In genomic region chr20:36472656-36473071, GRCh38 we compare ENCODE assay signal across 8 cellular contexts.
DNase-seq lines count a peak whose midpoint lies in the region; ATAC-seq and TF ChIP-seq lines count a peak whose summit lies in the region.
"Had no signal": no experiment of that assay in that cellular context is flagged by ENCODE, and none has a peak within 500 bp of the region (broad histone marks: within the 10 kb centered on the region; RNA-seq: fewer than 3 reads in every experiment).

No MANE protein-coding gene starts in this region.

- TF ChIP-seq RAD21 in SK-N-SH (IDR thresholded peaks at IDR 0.05; ENCODE audit: low read length) = no peak

- H3K4me3 Mint-ChIP-seq in GM23338 = no peak overlapping the region; the same call in 2 of the 3 replicates
- H3K4me3 Mint-ChIP-seq: neural crest cell had no signal

- DNase-seq in GM23338 (ENCODE audit: low spot score) = peak; percentile 83
- DNase-seq in SK-N-SH = no peak
- DNase-seq in epithelial cell of prostate (ENCODE audit: low read depth, low spot score) = peak; percentile 26
- peak; percentile 45 to 62 (median 54) for DNase-seq in ovary
- no peak for DNase-seq in amygdala (lab: John Stamatoyannopoulos, UW)

- H3K36me3 Mint-ChIP-seq in GM23338 (ENCODE audit: low read depth) = no peaks in the 10 kb centered on the region; the same call in 2 of the 3 replicates

- CTCF ChIA-PET in SK-N-SH (lab: Yijun Ruan, JAX) = interaction anchor here (1.1 to 1.6 kb wide), 4 partner anchors 33 to 270 kb away, joined by 3 to 4 read pairs (median 4); no protein-coding TSS in a partner anchor

- H4K20me1 ChIP-seq in GM23338 (replicated peaks; ENCODE audit: insufficient read depth) (peaks cover 54% of the 10 kb centered on the region), SK-N-SH (ENCODE audit: insufficient read depth) (peaks cover 100% of the 10 kb centered on the region)

- POLR2A ChIA-PET in SK-N-SH (lab: Yijun Ruan, JAX) = no interaction called here

- H3K9ac ChIP-seq in SK-N-SH = no peak overlapping the region

- intact Hi-C loops in ovary (cut with DNase I) = no loop called here

- TF ChIP-seq EP300 in SK-N-SH (IDR thresholded peaks at IDR 0.05; ENCODE audit: borderline replicate concordance in 1 of 2, low read depth in 1 of 2, low read length in 1 of 2) = no peak
- no peak for TF ChIP-seq EP300 in ovary (IDR thresholded peaks at IDR 0.05)

- H3K36me3 ChIP-seq in GM23338 (ENCODE audit: insufficient read depth) = no peaks in the 10 kb centered on the region; the same call in 1 of the 2 replicates
- peaks cover 5 to 11% of the 10 kb centered on the region in 2 experiments for H3K36me3 ChIP-seq in SK-N-SH (replicated peaks in 1 of 2; ENCODE audit: control insufficient read depth in 1 of 2, insufficient read depth in 2 of 2, low read length in 1 of 2)
- H3K36me3 ChIP-seq in ovary = no peaks in the 10 kb centered on the region

- H3K4me2 ChIP-seq in GM23338 = peak overlapping the region; percentile 55
- H3K4me2 ChIP-seq in SK-N-SH = peak overlapping the region; percentile 61; the same call in 1 of the 2 replicates

- peaks cover 8% of the 10 kb centered on the region for H3K27me3 Mint-ChIP-seq in GM23338 (ENCODE audit: insufficient read depth, low read depth, poor library complexity)

- H3K9me3 Mint-ChIP-seq in GM23338 = no peaks in the 10 kb centered on the region
- H3K9me3 Mint-ChIP-seq: neural crest cell had no signal

- H3K4me1 Mint-ChIP-seq in GM23338 = peaks cover 39% of the 10 kb centered on the region

- H2AFZ ChIP-seq in GM23338 (no peak overlapping the region), SK-N-SH (ENCODE audit: low read depth) (no peak overlapping the region)

- H3K79me2 ChIP-seq in GM23338 (replicated peaks; ENCODE audit: insufficient read depth) = peaks cover 84% of the 10 kb centered on the region
- H3K79me2 ChIP-seq in SK-N-SH (ENCODE audit: insufficient read depth) = peaks cover 100% of the 10 kb centered on the region

- peak overlapping the region; percentile 69; the same call in 1 of the 2 replicates for H3K27ac ChIP-seq in GM23338 (ENCODE audit: low read depth)
- peak overlapping the region in 1 of 2 experiments; percentile 46; a peak in 3 of 4 replicates for H3K27ac ChIP-seq in SK-N-SH (ENCODE audit: low read depth in 2 of 2, low read length in 1 of 2)
- peak overlapping the region; percentile 65 for H3K27ac ChIP-seq in epithelial cell of prostate
- H3K27ac ChIP-seq in ovary = peak overlapping the region; percentile 61 to 66

- H3K27me3 ChIP-seq in GM23338 (ENCODE audit: insufficient read depth) = no peaks in the 10 kb centered on the region
- no peaks in the 10 kb centered on the region for H3K27me3 ChIP-seq in SK-N-SH (ENCODE audit: insufficient read depth)
- H3K27me3 ChIP-seq in ovary = no peaks in the 10 kb centered on the region

- H3K4me1 ChIP-seq in GM23338 (ENCODE audit: insufficient read depth) (peaks cover 23% of the 10 kb centered on the region), SK-N-SH (ENCODE audit: control insufficient read depth in 1 of 2, insufficient read depth in 2 of 2, low read depth in 1 of 2, low read length in 1 of 2) (peaks cover 39 to 46% of the 10 kb centered on the region in 2 experiments), ovary (ENCODE audit: insufficient read depth) (peaks cover 30% of the 10 kb centered on the region)

- H3K4me3 ChIP-seq in GM23338 (peak overlapping the region; percentile 26; the same call in 1 of the 2 replicates), SK-N-SH (ENCODE audit: low read depth in 2 of 2, low read length in 1 of 2) (no peak overlapping the region), ovary (peak overlapping the region; percentile 30)

- no peaks in the 10 kb centered on the region for H3K9me2 ChIP-seq in GM23338 (ENCODE audit: insufficient read depth)
- no peaks in the 10 kb centered on the region for H3K9me2 ChIP-seq in SK-N-SH

- peak overlapping the region; percentile 73 for H3K27ac Mint-ChIP-seq in GM23338

- H3K9me3 ChIP-seq in SK-N-SH = no peaks in the 10 kb centered on the region
- no peaks in the 10 kb centered on the region for H3K9me3 ChIP-seq in ovary

- no peak for TF ChIP-seq POLR2A in ovary (IDR thresholded peaks at IDR 0.05)

- TF ChIP-seq CTCF in GM23338 (conservative IDR thresholded peaks at IDR 0.05; ENCODE audit: low read depth in 2 of 2) (no peak), SK-N-SH (IDR thresholded peaks at IDR 0.05) (no peak), ovary (IDR thresholded peaks at IDR 0.05) (no peak)

- 79% methylated on average over 1 of the region's 5 CpGs for WGBS in SK-N-SH (ENCODE audit: low lambda C conversion rate)
- WGBS in ovary, 3 donors = 13 to 22% (median 20%) methylated on average over 4 to 5 of the region's 5 CpGs

- peak; percentile 99 for ATAC-seq in GM23338
- no peak for ATAC-seq in HG03378 (IDR thresholded peaks at IDR 0.05; ENCODE audit: unreplicated experiment)
- ATAC-seq in GM21367 (IDR thresholded peaks at IDR 0.05; ENCODE audit: unreplicated experiment) = no peak

- H3F3A ChIP-seq in GM23338 (replicated peaks; ENCODE audit: low read depth) (peaks cover 8% of the 10 kb centered on the region; the same call in 1 of the 2 replicates), SK-N-SH (replicated peaks; ENCODE audit: insufficient read depth) (peaks cover 20% of the 10 kb centered on the region)

TF ChIP-seq in SK-N-SH, 30 proteins besides CTCF, POLR2A, EP300 and RAD21:
- TF ChIP-seq GABPA (IDR thresholded peaks at IDR 0.05; ENCODE audit: low read depth) (no peak), RCOR1 (IDR thresholded peaks at IDR 0.05; ENCODE audit: low read length) (no peak), TEAD4 (IDR thresholded peaks at IDR 0.05; ENCODE audit: borderline replicate concordance, insufficient read depth) (no peak), NFIC (IDR thresholded peaks at IDR 0.05; ENCODE audit: borderline replicate concordance) (no peak), SIN3A (IDR thresholded peaks at IDR 0.05; ENCODE audit: borderline replicate concordance, low read depth, low read length) (no peak), FOXM1 (IDR thresholded peaks at IDR 0.05; ENCODE audit: low read depth) (no peak), ZBTB33 (IDR thresholded peaks at IDR 0.05; ENCODE audit: borderline replicate concordance, low read depth) (no peak), FOXJ3 (CRISPR knock-in tag; IDR thresholded peaks at IDR 0.05) (no peak), CHD2 (IDR thresholded peaks at IDR 0.05; ENCODE audit: low read length, partially characterized antibody) (no peak), ELF1 (IDR thresholded peaks at IDR 0.05) (no peak), RFX5 (IDR thresholded peaks at IDR 0.05; ENCODE audit: low read length) (no peak), EZH2phosphoT487 (IDR thresholded peaks at IDR 0.05; ENCODE audit: borderline replicate concordance, low read depth) (no peak), MEF2A (IDR thresholded peaks at IDR 0.05; ENCODE audit: borderline replicate concordance, low read depth) (no peak), TCF12 (IDR thresholded peaks at IDR 0.05) (no peak), GATA2 (CRISPR knock-in tag; IDR thresholded peaks at IDR 0.05) (no peak), TAF1 (IDR thresholded peaks at IDR 0.05; ENCODE audit: borderline replicate concordance, low read depth, low read length) (no peak), MXI1 (IDR thresholded peaks at IDR 0.05; ENCODE audit: low read depth, low read length) (no peak), FOSL2 (IDR thresholded peaks at IDR 0.05; ENCODE audit: borderline replicate concordance, low read depth) (no peak), USF2 (IDR thresholded peaks at IDR 0.05; ENCODE audit: borderline replicate concordance, low read depth, low read length) (no peak), MAX (IDR thresholded peaks at IDR 0.05; ENCODE audit: low read depth) (no peak)

Comparison
In these comparisons a context has a peak if more than half of its experiments do, and no peak if none do; other contexts are left out.
1. DNase-seq: peak in GM23338 (single experiment), epithelial cell of prostate (single experiment) and ovary (5 of 5); none in SK-N-SH (single experiment) and amygdala (0 of 56).
2. H3K4me3 ChIP-seq: peak in GM23338 (single experiment) and ovary (single experiment); none in SK-N-SH (0 of 2).